Comparison of ENCODE assay signal across 1 cellular context in the genomic region with DNA sequence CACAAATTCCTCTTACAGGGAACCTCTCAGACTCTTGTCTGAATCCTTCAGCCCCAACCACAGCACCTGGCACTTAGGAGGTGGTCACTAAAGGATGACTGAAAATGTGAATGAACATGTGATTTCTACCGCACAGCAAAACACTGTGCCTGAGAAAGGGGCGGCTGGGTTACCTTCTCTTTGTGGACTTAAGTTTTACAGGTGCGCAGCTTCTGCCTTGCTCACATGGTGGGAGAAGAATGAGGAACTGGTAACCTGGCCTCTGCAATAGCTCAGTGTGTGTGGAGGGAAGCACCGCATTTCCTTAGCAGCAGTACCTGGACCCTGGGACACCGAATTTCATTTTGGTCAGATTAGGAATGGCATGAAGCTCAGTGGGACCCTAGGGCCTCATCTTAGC.
TF ChIP-seq lines count a peak whose summit lies in the region.

No MANE protein-coding gene starts in this region.

TF ChIP-seq in K562, 482 proteins besides CTCF, POLR2A, EP300 and RAD21:
- TF ChIP-seq, protein P1, sequence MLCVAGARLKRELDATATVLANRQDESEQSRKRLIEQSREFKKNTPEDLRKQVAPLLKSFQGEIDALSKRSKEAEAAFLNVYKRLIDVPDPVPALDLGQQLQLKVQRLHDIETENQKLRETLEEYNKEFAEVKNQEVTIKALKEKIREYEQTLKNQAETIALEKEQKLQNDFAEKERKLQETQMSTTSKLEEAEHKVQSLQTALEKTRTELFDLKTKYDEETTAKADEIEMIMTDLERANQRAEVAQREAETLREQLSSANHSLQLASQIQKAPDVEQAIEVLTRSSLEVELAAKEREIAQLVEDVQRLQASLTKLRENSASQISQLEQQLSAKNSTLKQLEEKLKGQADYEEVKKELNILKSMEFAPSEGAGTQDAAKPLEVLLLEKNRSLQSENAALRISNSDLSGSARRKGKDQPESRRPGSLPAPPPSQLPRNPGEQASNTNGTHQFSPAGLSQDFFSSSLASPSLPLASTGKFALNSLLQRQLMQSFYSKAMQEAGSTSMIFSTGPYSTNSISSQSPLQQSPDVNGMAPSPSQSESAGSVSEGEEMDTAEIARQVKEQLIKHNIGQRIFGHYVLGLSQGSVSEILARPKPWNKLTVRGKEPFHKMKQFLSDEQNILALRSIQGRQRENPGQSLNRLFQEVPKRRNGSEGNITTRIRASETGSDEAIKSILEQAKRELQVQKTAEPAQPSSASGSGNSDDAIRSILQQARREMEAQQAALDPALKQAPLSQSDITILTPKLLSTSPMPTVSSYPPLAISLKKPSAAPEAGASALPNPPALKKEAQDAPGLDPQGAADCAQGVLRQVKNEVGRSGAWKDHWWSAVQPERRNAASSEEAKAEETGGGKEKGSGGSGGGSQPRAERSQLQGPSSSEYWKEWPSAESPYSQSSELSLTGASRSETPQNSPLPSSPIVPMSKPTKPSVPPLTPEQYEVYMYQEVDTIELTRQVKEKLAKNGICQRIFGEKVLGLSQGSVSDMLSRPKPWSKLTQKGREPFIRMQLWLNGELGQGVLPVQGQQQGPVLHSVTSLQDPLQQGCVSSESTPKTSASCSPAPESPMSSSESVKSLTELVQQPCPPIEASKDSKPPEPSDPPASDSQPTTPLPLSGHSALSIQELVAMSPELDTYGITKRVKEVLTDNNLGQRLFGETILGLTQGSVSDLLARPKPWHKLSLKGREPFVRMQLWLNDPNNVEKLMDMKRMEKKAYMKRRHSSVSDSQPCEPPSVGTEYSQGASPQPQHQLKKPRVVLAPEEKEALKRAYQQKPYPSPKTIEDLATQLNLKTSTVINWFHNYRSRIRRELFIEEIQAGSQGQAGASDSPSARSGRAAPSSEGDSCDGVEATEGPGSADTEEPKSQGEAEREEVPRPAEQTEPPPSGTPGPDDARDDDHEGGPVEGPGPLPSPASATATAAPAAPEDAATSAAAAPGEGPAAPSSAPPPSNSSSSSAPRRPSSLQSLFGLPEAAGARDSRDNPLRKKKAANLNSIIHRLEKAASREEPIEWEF (CRISPR knock-in tag; IDR thresholded peaks at IDR 0.05) = no peak
- TF ChIP-seq SPI1 (IDR thresholded peaks at IDR 0.05; ENCODE audit: borderline replicate concordance, low read depth, low read length) = peak; percentile 44; the same call in 1 of the 2 replicates
- no peak for TF ChIP-seq HDAC3 (IDR thresholded peaks at IDR 0.05; ENCODE audit: borderline replicate concordance, partially characterized antibody)
- TF ChIP-seq ARNT (IDR thresholded peaks at IDR 0.05) = no peak
